Comparison of ENCODE assay signal across 1 cellular context in the genomic region with DNA sequence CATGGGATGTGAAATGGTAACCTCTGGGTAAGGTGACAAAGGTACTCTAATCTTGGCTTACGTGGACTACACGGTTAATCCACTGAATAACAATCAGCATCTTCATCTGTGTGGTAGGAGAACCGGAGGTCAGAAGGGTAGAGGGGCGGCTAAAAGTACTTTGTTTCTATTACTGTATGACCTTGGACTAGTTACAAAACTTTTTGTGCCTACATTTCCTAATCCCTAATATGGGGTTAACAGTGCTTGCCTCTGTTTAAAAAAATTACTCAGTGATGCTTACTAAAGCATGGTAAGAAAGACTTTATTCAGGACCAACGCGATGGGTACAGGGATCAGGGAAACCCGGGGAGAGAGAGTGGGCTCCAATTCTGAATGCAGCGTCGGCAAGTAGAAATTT.
TF ChIP-seq lines count a peak whose summit lies in the region.

No MANE protein-coding gene starts in this region.

TF ChIP-seq in HepG2, 621 proteins besides CTCF, POLR2A, EP300 and RAD21 (continues in another document):
- TF ChIP-seq LBX2 (CRISPR knock-in tag; IDR thresholded peaks at IDR 0.05; ENCODE audit: borderline replicate concordance) (no peak), SIN3B (IDR thresholded peaks at IDR 0.05; ENCODE audit: low read length) (no peak), CSRNP1 (CRISPR knock-in tag; IDR thresholded peaks at IDR 0.05) (no peak), KLF13 (CRISPR knock-in tag; IDR thresholded peaks at IDR 0.05) (no peak), MZF1 (CRISPR knock-in tag; IDR thresholded peaks at IDR 0.05; ENCODE audit: borderline replicate concordance) (no peak), ZNF430 (CRISPR knock-in tag; IDR thresholded peaks at IDR 0.05) (no peak), SNRNP70 (IDR thresholded peaks at IDR 0.05; ENCODE audit: low read depth, low read length) (no peak), ZNF367 (CRISPR knock-in tag; IDR thresholded peaks at IDR 0.05; ENCODE audit: borderline replicate concordance) (no peak), ZNF441 (CRISPR knock-in tag; IDR thresholded peaks at IDR 0.05; ENCODE audit: borderline replicate concordance) (no peak), ZSCAN9 (CRISPR knock-in tag; IDR thresholded peaks at IDR 0.05; ENCODE audit: borderline replicate concordance) (no peak), GATAD2A (CRISPR knock-in tag; IDR thresholded peaks at IDR 0.05) (peak; percentile 71), SOX13 (IDR thresholded peaks at IDR 0.05) (no peak), SOX13 (CRISPR knock-in tag; conservative IDR thresholded peaks at IDR 0.05 in 1 of 2, IDR thresholded peaks at IDR 0.05 in 1 of 2) (peak in 1 of 2 experiments; percentile 51; a peak in 2 of 4 replicates), AFF4 (CRISPR knock-in tag; IDR thresholded peaks at IDR 0.05) (no peak), NFE2 (CRISPR knock-in tag; IDR thresholded peaks at IDR 0.05) (no peak), ZMYM3 (CRISPR knock-in tag; IDR thresholded peaks at IDR 0.05) (no peak), ZNF776 (CRISPR knock-in tag; IDR thresholded peaks at IDR 0.05) (no peak), ZNF720 (CRISPR knock-in tag; IDR thresholded peaks at IDR 0.05) (no peak), REL (CRISPR knock-in tag; conservative IDR thresholded peaks at IDR 0.05) (no peak), SOX6 (IDR thresholded peaks at IDR 0.05) (no peak), SOX6 (CRISPR knock-in tag; IDR thresholded peaks at IDR 0.05) (0 out of 2 replicates have a peak, but pooled peaks have one; percentile 13), ZNF672 (CRISPR knock-in tag; IDR thresholded peaks at IDR 0.05) (no peak), BCL6 (CRISPR knock-in tag; IDR thresholded peaks at IDR 0.05) (peak; percentile 76), DNMT1 (CRISPR knock-in tag; IDR thresholded peaks at IDR 0.05) (no peak), ZNF670 (CRISPR knock-in tag; IDR thresholded peaks at IDR 0.05; ENCODE audit: borderline replicate concordance) (no peak), HMG20B (CRISPR knock-in tag; conservative IDR thresholded peaks at IDR 0.05) (no peak), MAZ (IDR thresholded peaks at IDR 0.05; ENCODE audit: borderline replicate concordance, low read depth, low read length) (no peak), MAZ (CRISPR knock-in tag; IDR thresholded peaks at IDR 0.05; ENCODE audit: low read depth) (no peak), EHMT2 (IDR thresholded peaks at IDR 0.05; ENCODE audit: borderline replicate concordance, low read depth, low read length) (no peak), ARID4A (CRISPR knock-in tag; IDR thresholded peaks at IDR 0.05; ENCODE audit: borderline replicate concordance) (no peak), MYPOP (CRISPR knock-in tag; IDR thresholded peaks at IDR 0.05) (0 out of 2 replicates have a peak, but pooled peaks have one; percentile 24), ZFP36L2 (CRISPR knock-in tag; IDR thresholded peaks at IDR 0.05) (no peak), ZBTB3 (CRISPR knock-in tag; IDR thresholded peaks at IDR 0.05; ENCODE audit: borderline replicate concordance, low read depth) (no peak), ZNF883 (CRISPR knock-in tag; IDR thresholded peaks at IDR 0.05; ENCODE audit: not compliant biosample characterization) (no peak), EED (CRISPR knock-in tag; IDR thresholded peaks at IDR 0.05) (no peak), HNRNPLL (IDR thresholded peaks at IDR 0.05; ENCODE audit: low read depth, low read length, poor library complexity, severe bottlenecking) (no peak), ZNF83 (CRISPR knock-in tag; IDR thresholded peaks at IDR 0.05; ENCODE audit: borderline replicate concordance) (no peak), NFYC (CRISPR knock-in tag; IDR thresholded peaks at IDR 0.05) (no peak), ZNF264 (CRISPR knock-in tag; IDR thresholded peaks at IDR 0.05) (no peak), SP5 (CRISPR knock-in tag; IDR thresholded peaks at IDR 0.05; ENCODE audit: borderline replicate concordance, low read depth) (no peak), DMTF1 (CRISPR knock-in tag; IDR thresholded peaks at IDR 0.05) (no peak), SYNCRIP (IDR thresholded peaks at IDR 0.05; ENCODE audit: insufficient read depth, low read depth, low read length) (no peak), ZNF550 (CRISPR knock-in tag; IDR thresholded peaks at IDR 0.05; ENCODE audit: borderline replicate concordance) (no peak), TEAD2 (CRISPR knock-in tag; IDR thresholded peaks at IDR 0.05) (no peak), TCF7 (IDR thresholded peaks at IDR 0.05; ENCODE audit: low read depth) (no peak)
- TF ChIP-seq, protein P1, sequence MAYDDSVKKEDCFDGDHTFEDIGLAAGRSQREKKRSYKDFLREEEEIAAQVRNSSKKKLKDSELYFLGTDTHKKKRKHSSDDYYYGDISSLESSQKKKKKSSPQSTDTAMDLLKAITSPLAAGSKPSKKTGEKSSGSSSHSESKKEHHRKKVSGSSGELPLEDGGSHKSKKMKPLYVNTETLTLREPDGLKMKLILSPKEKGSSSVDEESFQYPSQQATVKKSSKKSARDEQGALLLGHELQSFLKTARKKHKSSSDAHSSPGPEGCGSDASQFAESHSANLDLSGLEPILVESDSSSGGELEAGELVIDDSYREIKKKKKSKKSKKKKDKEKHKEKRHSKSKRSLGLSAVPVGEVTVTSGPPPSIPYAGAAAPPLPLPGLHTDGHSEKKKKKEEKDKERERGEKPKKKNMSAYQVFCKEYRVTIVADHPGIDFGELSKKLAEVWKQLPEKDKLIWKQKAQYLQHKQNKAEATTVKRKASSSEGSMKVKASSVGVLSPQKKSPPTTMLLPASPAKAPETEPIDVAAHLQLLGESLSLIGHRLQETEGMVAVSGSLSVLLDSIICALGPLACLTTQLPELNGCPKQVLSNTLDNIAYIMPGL (CRISPR knock-in tag; IDR thresholded peaks at IDR 0.05; ENCODE audit: borderline replicate concordance in 1 of 2, low read depth in 1 of 2): no peak
- TF ChIP-seq, protein P2, sequence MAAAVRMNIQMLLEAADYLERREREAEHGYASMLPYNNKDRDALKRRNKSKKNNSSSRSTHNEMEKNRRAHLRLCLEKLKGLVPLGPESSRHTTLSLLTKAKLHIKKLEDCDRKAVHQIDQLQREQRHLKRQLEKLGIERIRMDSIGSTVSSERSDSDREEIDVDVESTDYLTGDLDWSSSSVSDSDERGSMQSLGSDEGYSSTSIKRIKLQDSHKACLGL (CRISPR knock-in tag; IDR thresholded peaks at IDR 0.05): no peak
- TF ChIP-seq, protein P3, sequence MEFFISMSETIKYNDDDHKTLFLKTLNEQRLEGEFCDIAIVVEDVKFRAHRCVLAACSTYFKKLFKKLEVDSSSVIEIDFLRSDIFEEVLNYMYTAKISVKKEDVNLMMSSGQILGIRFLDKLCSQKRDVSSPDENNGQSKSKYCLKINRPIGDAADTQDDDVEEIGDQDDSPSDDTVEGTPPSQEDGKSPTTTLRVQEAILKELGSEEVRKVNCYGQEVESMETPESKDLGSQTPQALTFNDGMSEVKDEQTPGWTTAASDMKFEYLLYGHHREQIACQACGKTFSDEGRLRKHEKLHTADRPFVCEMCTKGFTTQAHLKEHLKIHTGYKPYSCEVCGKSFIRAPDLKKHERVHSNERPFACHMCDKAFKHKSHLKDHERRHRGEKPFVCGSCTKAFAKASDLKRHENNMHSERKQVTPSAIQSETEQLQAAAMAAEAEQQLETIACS (CRISPR knock-in tag; IDR thresholded peaks at IDR 0.05): no peak
- TF ChIP-seq, protein P4, sequence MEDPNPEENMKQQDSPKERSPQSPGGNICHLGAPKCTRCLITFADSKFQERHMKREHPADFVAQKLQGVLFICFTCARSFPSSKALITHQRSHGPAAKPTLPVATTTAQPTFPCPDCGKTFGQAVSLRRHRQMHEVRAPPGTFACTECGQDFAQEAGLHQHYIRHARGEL (CRISPR knock-in tag; IDR thresholded peaks at IDR 0.05): no peak
